19 cellular contexts compared by ENCODE assay signal in genomic region chr9:129983891-129984290, GRCh38. TPM values are rescaled to one million over a fixed set of nuclear protein-coding genes. Genes with fewer than 3 reads are reported as not detected.
A peak's percentile ranks its signal among the peaks of the same experiment; 100 is the strongest.
DNase-seq lines count a peak whose midpoint lies in the region; ATAC-seq and TF ChIP-seq lines count a peak whose summit lies in the region.
"Had no signal": no experiment of that assay in that cellular context is flagged by ENCODE, and none has a peak within 500 bp of the region (broad histone marks: within the 10 kb centered on the region; RNA-seq: fewer than 3 reads in every experiment).

No MANE protein-coding gene starts in this region.

- no peaks in the 10 kb centered on the region for H3K9me3 Mint-ChIP-seq in activated naive CD4-positive, alpha-beta T cell treated with anti-CD3 and anti-CD28 coated beads, Interleukin-2, amount 50 U/mL, for 24 hours
- no peaks in the 10 kb centered on the region for H3K9me3 Mint-ChIP-seq in memory B cell

- peaks cover 0 to 10% of the 10 kb centered on the region in 2 donors for H3K4me1 ChIP-seq in ascending aorta
- H3K4me1 ChIP-seq in transverse colon: peaks cover 0 to 19% (median 6%) of the 10 kb centered on the region in 4 donors

- H3K27me3 ChIP-seq in ascending aorta (no peaks in the 10 kb centered on the region), transverse colon (no peaks in the 10 kb centered on the region)
- H3K27me3 ChIP-seq: hepatocyte had no signal

- H3K4me3 Mint-ChIP-seq in activated naive CD4-positive, alpha-beta T cell treated with anti-CD3 and anti-CD28 coated beads, Interleukin-2, amount 50 U/mL, for 24 hours: no peak overlapping the region
- H3K4me3 Mint-ChIP-seq in memory B cell: no peak overlapping the region
- H3K4me3 Mint-ChIP-seq: activated naive CD8-positive, alpha-beta T cell treated with anti-CD3 and anti-CD28 coated beads, Interleukin-2, amount 10 ng/mL, durations not matched to agents 7 days and 5 days had no signal

- peak overlapping the region; percentile 86 for H3K27ac Mint-ChIP-seq in activated naive CD4-positive, alpha-beta T cell treated with anti-CD3 and anti-CD28 coated beads, Interleukin-2, amount 50 U/mL, for 24 hours
- H3K27ac Mint-ChIP-seq in memory B cell: peak overlapping the region; percentile 98
- H3K27ac Mint-ChIP-seq: progenitor cell of endocrine pancreas had no signal

- TF ChIP-seq EP300 in transverse colon (IDR thresholded peaks at IDR 0.05; ENCODE audit: low read depth): no peak

- intact Hi-C loops in ascending aorta (cut with DNase I): no loop called here
- intact Hi-C loops in transverse colon (cut with DNase I; ENCODE audit: low total_unique reads): no loop called here

- no peak for TF ChIP-seq POLR2A in transverse colon (IDR thresholded peaks at IDR 0.05)

- no peak for ATAC-seq in memory B cell (ENCODE audit: low read depth)

- no peaks in the 10 kb centered on the region for H3K27me3 Mint-ChIP-seq in activated naive CD4-positive, alpha-beta T cell treated with anti-CD3 and anti-CD28 coated beads, Interleukin-2, amount 50 U/mL, for 24 hours
- H3K27me3 Mint-ChIP-seq in memory B cell: no peaks in the 10 kb centered on the region
- H3K27me3 Mint-ChIP-seq: activated naive CD8-positive, alpha-beta T cell treated with anti-CD3 and anti-CD28 coated beads, Interleukin-2, amount 10 ng/mL, durations not matched to agents 7 days and 5 days; progenitor cell of endocrine pancreas had no signal

- peaks cover 21% of the 10 kb centered on the region for H3K36me3 Mint-ChIP-seq in activated naive CD4-positive, alpha-beta T cell treated with anti-CD3 and anti-CD28 coated beads, Interleukin-2, amount 50 U/mL, for 24 hours
- H3K36me3 Mint-ChIP-seq in memory B cell: peaks cover 21% of the 10 kb centered on the region

- 43 to 68% methylated on average over 2 of the region's 2 CpGs for WGBS in transverse colon (ENCODE audit: low coverage in 1 of 2), 2 donors

- peaks cover 71% of the 10 kb centered on the region for H3K4me1 Mint-ChIP-seq in activated naive CD4-positive, alpha-beta T cell treated with anti-CD3 and anti-CD28 coated beads, Interleukin-2, amount 50 U/mL, for 24 hours
- H3K4me1 Mint-ChIP-seq in memory B cell: peaks cover 27% of the 10 kb centered on the region

- H3K36me3 ChIP-seq in ascending aorta (peaks cover 0 to 3% of the 10 kb centered on the region in 2 donors), transverse colon (no peaks in the 10 kb centered on the region)

- H3K27ac ChIP-seq in ascending aorta: peak overlapping the region; percentile 15 to 24
- H3K27ac ChIP-seq in transverse colon: peak overlapping the region in 3 of 4 donors; percentile 19 to 61 (median 21)
- H3K27ac ChIP-seq: hepatocyte, KMS-11 had no signal

- no peaks in the 10 kb centered on the region for H3K9me3 ChIP-seq in ascending aorta
- no peaks in the 10 kb centered on the region for H3K9me3 ChIP-seq in transverse colon

- DNase-seq in activated naive CD4-positive, alpha-beta T cell treated with Interleukin-2 at 50 U/mL for 16 hours: no peak
- DNase-seq in ascending aorta (ENCODE audit: low spot score in 2 of 2) (peak in 1 of 2 donors; percentile 40), memory B cell (ENCODE audit: low spot score in 2 of 2) (no peak), transverse colon (no peak), NCI-H446 treated with DMSO at 0.1 percent for 48 hours (lab: John Stamatoyannopoulos, UW) (no peak), NOMO-1 treated with DMSO at 0.1 percent for 48 hours (lab: John Stamatoyannopoulos, UW; ENCODE audit: unreplicated experiment) (no peak), NCI-H1092 treated with DMSO at 0.1 percent for 48 hours (lab: John Stamatoyannopoulos, UW) (no peak)
- DNase-seq: ACHN; activated CD4-positive, alpha-beta T cell treated with anti-CD3 and anti-CD28 coated beads, Interleukin-2, amount 50 U/mL, for 1 hour; activated naive CD8-positive, alpha-beta T cell treated with anti-CD3 and anti-CD28 coated beads, Interleukin-2, amount 10 ng/mL, durations not matched to agents 7 days and 5 days; DND-41; effector CD4-positive, alpha-beta T cell; NCI-H2029 treated with DMSO at 0.1 percent for 48 hours; SW 1271; trophoblast cell had no signal

- in situ Hi-C loops in transverse colon (cut with MboI; ENCODE audit: low pct_ligation_motif_present in 1 of 4, low pct_unique_long_range_greater_than_20kb in 1 of 4, low sequenced_read_pairs in 3 of 4): no loop called here

- TF ChIP-seq CTCF in ascending aorta (IDR thresholded peaks at IDR 0.05) (no peak), transverse colon (IDR thresholded peaks at IDR 0.05) (no peak)

- H3K4me3 ChIP-seq in ascending aorta (no peak overlapping the region), transverse colon (no peak overlapping the region)
- H3K4me3 ChIP-seq: hepatocyte had no signal

RNA-seq across cellular contexts. Expression of gene FNBP1, which starts 59.1 kb away (rescaled TPM):
- 87.2 TPM for total RNA-seq in ascending aorta
- total RNA-seq in transverse colon: 100 to 1,000 TPM in 1 of 4 donors, 10 to 100 TPM in 3; 38.5 to 114 (median 62.9) TPM
